8 cellular contexts compared by ENCODE assay signal in the genomic region with DNA sequence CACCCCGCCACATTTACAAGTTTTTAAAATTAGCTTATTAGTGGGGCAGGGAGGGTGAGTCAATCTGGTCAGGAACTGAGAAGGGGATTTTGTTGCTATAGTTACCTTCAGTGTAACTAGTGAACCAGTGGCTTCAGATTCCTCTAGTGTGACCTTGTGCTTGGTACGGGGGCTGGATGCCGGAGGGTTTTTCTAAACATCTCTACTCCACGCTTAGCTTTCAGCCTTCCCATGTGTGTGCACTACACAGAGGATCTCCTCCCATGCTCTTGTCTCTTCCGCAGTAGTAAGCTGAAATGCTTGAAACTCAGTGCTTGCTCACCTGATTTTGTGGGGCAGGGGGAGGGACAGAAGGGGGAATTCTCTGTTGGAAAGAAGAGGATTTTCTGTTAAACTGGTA.
DNase-seq lines count a peak whose midpoint lies in the region; ATAC-seq, FAIRE-seq and TF ChIP-seq lines count a peak whose summit lies in the region.

No MANE protein-coding gene starts in this region.

- H3K27me3 ChIP-seq in DOHH2 (ENCODE audit: control insufficient read depth, low read length) (no peaks in the 10 kb centered on the region), H1 (replicated peaks in 1 of 4; ENCODE audit: control insufficient read depth in 3 of 4, extremely low read depth in 1 of 4, insufficient read depth in 3 of 4, low read length in 3 of 4) (no peaks in the 10 kb centered on the region; a peak in 1 of 7 replicates)

- H3K4ac ChIP-seq in H1 (replicated peaks; ENCODE audit: insufficient read length, low read depth, low read length), result no peak overlapping the region

- H2AFZ ChIP-seq in H1 (ENCODE audit: low read length), result peak overlapping the region; percentile 78

- no peak overlapping the region for H2BK120ac ChIP-seq in H1 (replicated peaks; ENCODE audit: low read depth, low read length)

- TF ChIP-seq POLR2A in H1 (IDR thresholded peaks at IDR 0.05; ENCODE audit: control extremely low read depth in 1 of 2, low read depth in 2 of 2, low read length in 2 of 2), result no peak

- no peaks in the 10 kb centered on the region for H3K79me1 ChIP-seq in H1 (ENCODE audit: low read depth, low read length)

- TF ChIP-seq EP300 in H1 (IDR thresholded peaks at IDR 0.05; ENCODE audit: borderline replicate concordance in 1 of 2, low read depth in 2 of 2, low read length in 2 of 2), result no peak

- no peak overlapping the region for H2BK12ac ChIP-seq in H1 (ENCODE audit: low read depth, low read length)

- no peak overlapping the region for H3K23ac ChIP-seq in H1 (ENCODE audit: insufficient read length)

- H4K91ac ChIP-seq in H1 (replicated peaks; ENCODE audit: insufficient read length, low read length), result no peak overlapping the region

- DNase-seq in H1 (ENCODE audit: low read depth in 1 of 2, low spot score in 2 of 2) (no peak), DMS79 (lab: John Stamatoyannopoulos, UW) (no peak), NCI-H2081 treated with DMSO at 0.1 percent for 48 hours (lab: John Stamatoyannopoulos, UW) (no peak)
- DNase-seq in activated T-helper 2 cell treated with anti-CD3 and anti-CD28 coated beads, Interferon-gamma antibody, Interleukin-2, Interleukin-4, amounts not matched to agents 10 μg/mL and 5 μg/mL and 100 μg/mL, durations not matched to agents 14 hours and 24 hours and 36 hours (ENCODE audit: low spot score), result no peak
- no peak for DNase-seq in stimulated activated CD4-positive, alpha-beta T cell treated with anti-CD3 and anti-CD28 coated beads, Interleukin-12 subunit alpha, Interleukin-12 subunit beta, amount 100 ng/mL, for 4 hours

- no peaks in the 10 kb centered on the region for H3K9me3 Mint-ChIP-seq in activated T-helper 2 cell treated with anti-CD3 and anti-CD28 coated beads, Interferon-gamma antibody, Interleukin-2, Interleukin-4, amounts not matched to agents 10 μg/mL and 5 μg/mL and 100 μg/mL, durations not matched to agents 14 hours and 24 hours and 36 hours

- H3K36me3 ChIP-seq in DOHH2 (ENCODE audit: control insufficient read depth, low read length) (no peaks in the 10 kb centered on the region), H1 (ENCODE audit: control insufficient read depth in 2 of 4, insufficient read depth in 4 of 4, low read length in 3 of 4) (no peaks in the 10 kb centered on the region)

- ATAC-seq in GM19395 (IDR thresholded peaks at IDR 0.05; ENCODE audit: unreplicated experiment) (peak; percentile 92), HG03159 (IDR thresholded peaks at IDR 0.05; ENCODE audit: unreplicated experiment) (peak; percentile 96)

- peaks cover 64% of the 10 kb centered on the region for H3K4me1 Mint-ChIP-seq in activated T-helper 2 cell treated with anti-CD3 and anti-CD28 coated beads, Interferon-gamma antibody, Interleukin-2, Interleukin-4, amounts not matched to agents 10 μg/mL and 5 μg/mL and 100 μg/mL, durations not matched to agents 14 hours and 24 hours and 36 hours (ENCODE audit: low read depth)

- H2AK5ac ChIP-seq in H1 (ENCODE audit: low read depth, low read length), result no peak overlapping the region

- H3K4me2 ChIP-seq in DOHH2 (ENCODE audit: low read length) (peak overlapping the region; percentile 2), H1 (ENCODE audit: insufficient read depth in 1 of 2, low read depth in 2 of 2, low read length in 2 of 2) (peak overlapping the region; percentile 22 to 45; a peak in 2 of 4 replicates)

- no peak overlapping the region for H3K4me3 Mint-ChIP-seq in activated T-helper 2 cell treated with anti-CD3 and anti-CD28 coated beads, Interferon-gamma antibody, Interleukin-2, Interleukin-4, amounts not matched to agents 10 μg/mL and 5 μg/mL and 100 μg/mL, durations not matched to agents 14 hours and 24 hours and 36 hours (ENCODE audit: low read depth)

- no peak overlapping the region for H2BK20ac ChIP-seq in H1 (ENCODE audit: low read length)

- POLR2A ChIA-PET in H1 (lab: Charles Lee; ENCODE audit: partially characterized antibody), result no interaction called here

- no peaks in the 10 kb centered on the region for H3K27me3 Mint-ChIP-seq in activated T-helper 2 cell treated with anti-CD3 and anti-CD28 coated beads, Interferon-gamma antibody, Interleukin-2, Interleukin-4, amounts not matched to agents 10 μg/mL and 5 μg/mL and 100 μg/mL, durations not matched to agents 14 hours and 24 hours and 36 hours (ENCODE audit: low read depth)

- H4K8ac ChIP-seq in H1 (ENCODE audit: extremely low read depth, insufficient read depth, low read length), result no peak overlapping the region

- H2BK5ac ChIP-seq in H1 (ENCODE audit: low read depth, low read length), result no peak overlapping the region

- H3K4me3 ChIP-seq in DOHH2 (ENCODE audit: low read length) (no peak overlapping the region), H1 (ENCODE audit: extremely low read depth in 1 of 4, insufficient read depth in 2 of 4, low read depth in 3 of 4, low read length in 4 of 4) (no peak overlapping the region)

- H3K79me2 ChIP-seq in DOHH2 (ENCODE audit: control insufficient read depth, low read length) (no peaks in the 10 kb centered on the region), H1 (ENCODE audit: control insufficient read depth in 1 of 2, insufficient read depth in 2 of 2, low read length in 2 of 2) (no peaks in the 10 kb centered on the region)

- H3K18ac ChIP-seq in H1 (ENCODE audit: extremely low read depth, low read length), result no peak overlapping the region

- 84% methylated on average over 5 of the region's 5 CpGs; no CpG with 5 or more reads in 1 of the 2 experiments for WGBS in H1 (ENCODE audit: extremely low coverage in 1 of 2, insufficient coverage in 1 of 2, insufficient read length in 1 of 2, insufficient replicate concordance in 2 of 2, low coverage in 1 of 2, low lambda C conversion rate in 2 of 2, missing lambda C conversion rate in 1 of 2), 2 experiments

- H3K27ac ChIP-seq in DOHH2 (ENCODE audit: low read depth, low read length) (no peak overlapping the region), H1 (ENCODE audit: low read depth, low read length) (no peak overlapping the region)

- intact Hi-C loops in activated T-helper 2 cell treated with anti-CD3 and anti-CD28 coated beads, Interferon-gamma antibody, Interleukin-2, Interleukin-4, amounts not matched to agents 10 μg/mL and 5 μg/mL and 100 μg/mL, durations not matched to agents 14 hours and 24 hours and 36 hours (cut with micrococcal nuclease), result no loop called here

- CTCF ChIA-PET in H1 (lab: Charles Lee; ENCODE audit: partially characterized antibody), result interaction anchor here (1.2 to 2.4 kb wide), 8 partner anchors 11 to 417 kb away, joined by 3 to 11 read pairs (median 6); no protein-coding TSS in a partner anchor

- H3K56ac ChIP-seq in H1 (replicated peaks; ENCODE audit: insufficient read length, low read depth, low read length), result no peak overlapping the region

- H3K9ac ChIP-seq in H1 (replicated peaks in 1 of 4; ENCODE audit: extremely low read depth in 1 of 4, low read depth in 3 of 4, low read length in 3 of 4), result no peak overlapping the region

- H3F3A ChIP-seq in DOHH2 (ENCODE audit: control insufficient read depth, insufficient read depth), result no peaks in the 10 kb centered on the region

- H4K5ac ChIP-seq in H1 (ENCODE audit: insufficient read length, low read depth, low read length), result no peak overlapping the region

- no peaks in the 10 kb centered on the region for H3K9me3 ChIP-seq in DOHH2 (ENCODE audit: control insufficient read depth, insufficient read depth, low read length)
- no peaks in the 10 kb centered on the region for H3K9me3 ChIP-seq in H1 (ENCODE audit: insufficient read depth in 2 of 2, low read depth in 1 of 2, low read length in 1 of 2)

- no peak for TF ChIP-seq RAD21 in H1 (IDR thresholded peaks at IDR 0.05 in 1 of 2, conservative IDR thresholded peaks at IDR 0.05 in 1 of 2; ENCODE audit: low read depth in 2 of 2, low read length in 2 of 2)

- no peak overlapping the region for H3K27ac Mint-ChIP-seq in activated T-helper 2 cell treated with anti-CD3 and anti-CD28 coated beads, Interferon-gamma antibody, Interleukin-2, Interleukin-4, amounts not matched to agents 10 μg/mL and 5 μg/mL and 100 μg/mL, durations not matched to agents 14 hours and 24 hours and 36 hours

- no peaks in the 10 kb centered on the region for H4K20me1 ChIP-seq in DOHH2 (ENCODE audit: control insufficient read depth, insufficient read depth, low read depth, low read length)
- no peaks in the 10 kb centered on the region for H4K20me1 ChIP-seq in H1 (replicated peaks in 1 of 2; ENCODE audit: control insufficient read depth in 1 of 2, insufficient read depth in 2 of 2, low read length in 2 of 2)

- no peaks in the 10 kb centered on the region for H3K9me2 ChIP-seq in DOHH2 (replicated peaks; ENCODE audit: control insufficient read depth, low read length)

- peaks cover 22% of the 10 kb centered on the region for H3K4me1 ChIP-seq in DOHH2 (ENCODE audit: control insufficient read depth, low read length)
- peaks cover 0 to 10% (median 2%) of the 10 kb centered on the region in 4 experiments; a peak in 4 of 7 replicates for H3K4me1 ChIP-seq in H1 (replicated peaks in 1 of 4; ENCODE audit: control insufficient read depth in 3 of 4, insufficient read depth in 4 of 4, low read length in 3 of 4)

- H3K14ac ChIP-seq in H1 (ENCODE audit: insufficient read length), result no peak overlapping the region

- no peak for FAIRE-seq in H1 (lab: Jason Lieb, UNC)

- peaks cover 11% of the 10 kb centered on the region for H3K36me3 Mint-ChIP-seq in activated T-helper 2 cell treated with anti-CD3 and anti-CD28 coated beads, Interferon-gamma antibody, Interleukin-2, Interleukin-4, amounts not matched to agents 10 μg/mL and 5 μg/mL and 100 μg/mL, durations not matched to agents 14 hours and 24 hours and 36 hours (ENCODE audit: low read depth)

- H2BK15ac ChIP-seq in H1 (ENCODE audit: low read length), result no peak overlapping the region

- H3K23me2 ChIP-seq in H1 (ENCODE audit: low read depth, low read length), result no peaks in the 10 kb centered on the region

- no peak for TF ChIP-seq CTCF in DOHH2 (IDR thresholded peaks at IDR 0.05; ENCODE audit: low read depth, low read length, poor library complexity, severe bottlenecking)
- TF ChIP-seq CTCF in H1 (IDR thresholded peaks at IDR 0.05; ENCODE audit: control extremely low read depth in 1 of 3, insufficient read depth in 1 of 3, low read depth in 1 of 3, low read length in 3 of 3), result no peak

TF ChIP-seq in H1, 55 proteins besides CTCF, POLR2A, EP300 and RAD21 (continues in another document):
- no peak for TF ChIP-seq EZH2 (IDR thresholded peaks at IDR 0.05; ENCODE audit: low read depth, low read length, severe bottlenecking)
- TF ChIP-seq GABPA (IDR thresholded peaks at IDR 0.05; ENCODE audit: borderline replicate concordance, insufficient read depth, low read length), result no peak
- TF ChIP-seq KDM4A (IDR thresholded peaks at IDR 0.05; ENCODE audit: low read depth, low read length, severe bottlenecking), result no peak
- TF ChIP-seq KDM5A (IDR thresholded peaks at IDR 0.05; ENCODE audit: low read length), result no peak
- no peak for TF ChIP-seq BACH1 (IDR thresholded peaks at IDR 0.05; ENCODE audit: low read length)
- no peak for TF ChIP-seq PHF8 (conservative IDR thresholded peaks at IDR 0.05; ENCODE audit: low read depth, low read length)
